Comparison of ENCODE assay signal across 8 cellular contexts in the genomic region with DNA sequence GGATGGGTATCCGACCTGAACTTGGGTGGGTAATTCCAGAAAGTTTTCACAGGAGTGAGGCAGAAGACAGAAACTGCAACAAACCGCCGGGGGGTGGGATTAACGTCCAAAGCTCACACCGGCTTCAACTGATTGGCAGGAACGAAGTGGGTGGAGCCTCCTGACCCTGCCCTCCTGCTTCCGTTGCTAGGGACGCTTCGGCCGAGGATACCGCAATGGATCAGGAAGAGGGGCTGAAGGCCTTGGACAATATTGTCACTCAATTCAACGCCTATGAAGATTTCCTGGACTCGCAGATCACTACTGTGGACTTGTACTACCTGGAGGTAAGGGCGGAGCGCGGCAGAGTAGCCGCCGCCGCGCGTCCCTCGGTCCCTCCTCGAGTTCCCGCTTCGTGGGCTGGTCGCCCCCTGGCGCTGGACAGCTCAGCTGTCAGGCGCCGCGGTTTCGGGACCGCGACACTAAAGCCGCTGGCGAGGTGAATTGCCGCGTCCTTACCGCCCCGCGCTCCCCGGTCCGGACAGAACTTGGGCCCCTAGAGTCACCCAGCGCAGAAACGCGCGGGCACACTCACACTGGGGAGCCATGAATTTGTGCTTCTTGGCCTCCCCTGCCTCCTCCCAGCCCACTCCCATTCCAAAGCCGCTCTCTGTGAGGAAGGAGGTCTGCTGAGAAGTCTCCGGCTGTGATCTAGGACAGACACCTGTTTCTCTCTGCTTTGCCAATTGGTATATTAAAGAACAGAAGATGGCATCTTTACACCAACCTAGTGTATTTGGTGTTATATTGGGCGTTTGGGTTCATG. TPM values are rescaled to one million over a fixed set of nuclear protein-coding genes. Genes with fewer than 3 reads are reported as not detected.
DNase-seq lines count a peak whose midpoint lies in the region; ATAC-seq and TF ChIP-seq lines count a peak whose summit lies in the region.

A gene (plus strand): TSS at position 177 of the 805 bp plus-strand sequence.

- H3K27ac Mint-ChIP-seq in activated CD4-positive, alpha-beta memory T cell treated with anti-CD3 and anti-CD28 coated beads for 36 hours: no peak within 1 kb of the TSS
- H3K27ac Mint-ChIP-seq in endodermal cell: no peak within 1 kb of the TSS

- no peaks in the 10 kb centered on the region for H3K79me2 ChIP-seq in mesendoderm (ENCODE audit: control insufficient read depth, insufficient read depth, low read length)

- H2BK15ac ChIP-seq in mesendoderm (replicated peaks; ENCODE audit: low read depth): no peak within 1 kb of the TSS

- H3K4me3 Mint-ChIP-seq in activated CD4-positive, alpha-beta memory T cell treated with anti-CD3 and anti-CD28 coated beads for 36 hours: peak within 1 kb of the TSS; percentile 75
- peak within 1 kb of the TSS; percentile 72 for H3K4me3 Mint-ChIP-seq in endodermal cell

- DNase-seq in AG08395 (ENCODE audit: low spot score) (peak; percentile 96), NCI-H446 (lab: John Stamatoyannopoulos, UW) (peak; percentile 52 to 78), endodermal cell (peak; percentile 97), mesendoderm (peak; percentile 96)
- DNase-seq in activated CD4-positive, alpha-beta memory T cell treated with anti-CD3 and anti-CD28 coated beads for 36 hours: peak; percentile 74
- peak; percentile 6 to 18 for DNase-seq in stimulated activated CD8-positive, alpha-beta memory T cell treated with anti-CD3 and anti-CD28 coated beads, Interleukin-15, amount 100 ng/mL, for 4 hours (ENCODE audit: low read depth in 2 of 2)

- H3K36me3 ChIP-seq in endodermal cell (ENCODE audit: control insufficient read depth, insufficient read depth, low read length): no peaks in the 10 kb centered on the region
- H3K36me3 ChIP-seq in mesendoderm (ENCODE audit: control insufficient read depth, insufficient read depth, low read length): no peaks in the 10 kb centered on the region

- no peaks in the 10 kb centered on the region for H3K9me3 Mint-ChIP-seq in activated CD4-positive, alpha-beta memory T cell treated with anti-CD3 and anti-CD28 coated beads for 36 hours
- no peaks in the 10 kb centered on the region for H3K9me3 Mint-ChIP-seq in endodermal cell

- H3K4me1 ChIP-seq in endodermal cell (ENCODE audit: control insufficient read depth, insufficient read depth, low read length): no peaks in the 10 kb centered on the region
- no peaks in the 10 kb centered on the region for H3K4me1 ChIP-seq in mesendoderm (ENCODE audit: control insufficient read depth, low read depth, low read length)

- no peak within 1 kb of the TSS for H2AK5ac ChIP-seq in mesendoderm (ENCODE audit: low read length)

- H2BK120ac ChIP-seq in mesendoderm (ENCODE audit: low read depth, low read length): no peak within 1 kb of the TSS

- peak within 1 kb of the TSS; percentile 61 for H3K56ac ChIP-seq in mesendoderm (ENCODE audit: low read length)

- H4K5ac ChIP-seq in mesendoderm (ENCODE audit: low read length): no peak within 1 kb of the TSS

- H3K36me3 Mint-ChIP-seq in activated CD4-positive, alpha-beta memory T cell treated with anti-CD3 and anti-CD28 coated beads for 36 hours: no peaks in the 10 kb centered on the region
- no peaks in the 10 kb centered on the region for H3K36me3 Mint-ChIP-seq in endodermal cell (ENCODE audit: low read depth)

- no peak within 1 kb of the TSS for H3K4ac ChIP-seq in mesendoderm (ENCODE audit: low read depth, low read length)

- no peak within 1 kb of the TSS for H3K18ac ChIP-seq in mesendoderm (ENCODE audit: low read length)

- no peak within 1 kb of the TSS for H4K8ac ChIP-seq in mesendoderm (ENCODE audit: low read depth, low read length)

- H3K27me3 ChIP-seq in endodermal cell (ENCODE audit: control insufficient read depth, insufficient read depth, low read length, poor library complexity, severe bottlenecking) (peaks cover 54% of the 10 kb centered on the region), mesendoderm (ENCODE audit: insufficient read depth, low read length, poor library complexity) (no peaks in the 10 kb centered on the region)

- CTCF ChIA-PET in activated CD4-positive, alpha-beta memory T cell treated with anti-CD3 and anti-CD28 coated beads for 36 hours (lab: Charles Lee): interaction anchor here (1.0 kb wide), 1 partner anchor 9 kb away, joined by 4 read pairs; no protein-coding TSS in a partner anchor

- intact Hi-C loops in activated CD4-positive, alpha-beta memory T cell treated with anti-CD3 and anti-CD28 coated beads for 36 hours (cut with micrococcal nuclease): loop anchor here (5.0 to 10.0 kb wide), 2 partner anchors 68 to 111 kb away; a partner anchor contains a TSS

- no peaks in the 10 kb centered on the region for H3K9me3 ChIP-seq in endodermal cell (ENCODE audit: control insufficient read depth, low read length)

- POLR2A ChIA-PET in activated CD4-positive, alpha-beta memory T cell treated with anti-CD3 and anti-CD28 coated beads for 36 hours (lab: Charles Lee): no interaction called here

- no peaks in the 10 kb centered on the region for H3K79me1 ChIP-seq in mesendoderm (ENCODE audit: low read length)

- WGBS in endodermal cell (ENCODE audit: insufficient coverage in 1 of 2, insufficient read length in 1 of 2), 2 experiments: 0 to 1% methylated on average over 12 to 49 of the region's 49 CpGs
- WGBS in mesendoderm (ENCODE audit: extremely low coverage, insufficient coverage, low lambda C conversion rate): no CpG with 5 or more reads among the region's 49 CpGs

- H3K4me3 ChIP-seq in endodermal cell (ENCODE audit: low read length) (peak within 1 kb of the TSS; percentile 90), mesendoderm (ENCODE audit: low read length) (peak within 1 kb of the TSS; percentile 32)

- peak; percentile 99 for ATAC-seq in GM18909 (IDR thresholded peaks at IDR 0.05; ENCODE audit: poor library complexity, unreplicated experiment)
- peak; percentile 97 for ATAC-seq in HG03159 (IDR thresholded peaks at IDR 0.05; ENCODE audit: unreplicated experiment)

- no peak within 1 kb of the TSS for H3K23ac ChIP-seq in mesendoderm (ENCODE audit: low read length)

- peak; percentile 83 for TF ChIP-seq CTCF in endodermal cell (conservative IDR thresholded peaks at IDR 0.05)

- H2BK5ac ChIP-seq in mesendoderm (ENCODE audit: low read length): no peak within 1 kb of the TSS

- no peak within 1 kb of the TSS for H3K9ac ChIP-seq in endodermal cell (ENCODE audit: extremely low read depth, low read length, poor library complexity, severe bottlenecking)
- H3K9ac ChIP-seq in mesendoderm (ENCODE audit: low read length): peak within 1 kb of the TSS; percentile 37

- H3K27me3 Mint-ChIP-seq in activated CD4-positive, alpha-beta memory T cell treated with anti-CD3 and anti-CD28 coated beads for 36 hours: peaks cover 19% of the 10 kb centered on the region
- H3K27me3 Mint-ChIP-seq in endodermal cell (ENCODE audit: insufficient read depth): peaks cover 19% of the 10 kb centered on the region

- H3K4me2 ChIP-seq in mesendoderm (ENCODE audit: low read length): peak within 1 kb of the TSS; percentile 63

- H3K27ac ChIP-seq in endodermal cell (ENCODE audit: low read depth, low read length) (no peak within 1 kb of the TSS), mesendoderm (ENCODE audit: low read depth, low read length) (no peak within 1 kb of the TSS)

- peaks cover 10% of the 10 kb centered on the region for H3K4me1 Mint-ChIP-seq in activated CD4-positive, alpha-beta memory T cell treated with anti-CD3 and anti-CD28 coated beads for 36 hours (ENCODE audit: low read depth)
- H3K4me1 Mint-ChIP-seq in endodermal cell: peaks cover 2% of the 10 kb centered on the region

RNA-seq across cellular contexts. Expression of the gene that starts here (rescaled TPM):
- not detected for total RNA-seq in activated CD4-positive, alpha-beta memory T cell treated with anti-CD3 and anti-CD28 coated beads for 36 hours
- not detected for total RNA-seq in endodermal cell
- polyA plus RNA-seq in endodermal cell (2013, experiment 1 of 2): not detected
- not detected for polyA plus RNA-seq in endodermal cell (2013, experiment 2 of 2)
- polyA plus RNA-seq in mesendoderm (2013, experiment 1 of 2): not detected
- polyA plus RNA-seq in mesendoderm (2013, experiment 2 of 2): not detected

Comparison
In these comparisons a context has a peak if more than half of its experiments do, and no peak if none do; other contexts are left out.
1. Peak in DNase-seq in activated CD4-positive, alpha-beta memory T cell treated with anti-CD3 and anti-CD28 coated beads for 36 hours; RNA of the gene not detected or under 1 TPM.
2. Peak in DNase-seq and H3K4me3 ChIP-seq in endodermal cell; RNA of the gene not detected or under 1 TPM.
3. DNase-seq: peak in every context shown above with its lines; median percentile 97 in endodermal cell; 96 in AG08395; 96 in mesendoderm; 74 in activated CD4-positive, alpha-beta memory T cell treated with anti-CD3 and anti-CD28 coated beads for 36 hours; 65 in NCI-H446; 12 in stimulated activated CD8-positive, alpha-beta memory T cell treated with anti-CD3 and anti-CD28 coated beads, Interleukin-15, amount 100 ng/mL, for 4 hours.